8 cellular contexts compared by ENCODE assay signal in the genomic region with DNA sequence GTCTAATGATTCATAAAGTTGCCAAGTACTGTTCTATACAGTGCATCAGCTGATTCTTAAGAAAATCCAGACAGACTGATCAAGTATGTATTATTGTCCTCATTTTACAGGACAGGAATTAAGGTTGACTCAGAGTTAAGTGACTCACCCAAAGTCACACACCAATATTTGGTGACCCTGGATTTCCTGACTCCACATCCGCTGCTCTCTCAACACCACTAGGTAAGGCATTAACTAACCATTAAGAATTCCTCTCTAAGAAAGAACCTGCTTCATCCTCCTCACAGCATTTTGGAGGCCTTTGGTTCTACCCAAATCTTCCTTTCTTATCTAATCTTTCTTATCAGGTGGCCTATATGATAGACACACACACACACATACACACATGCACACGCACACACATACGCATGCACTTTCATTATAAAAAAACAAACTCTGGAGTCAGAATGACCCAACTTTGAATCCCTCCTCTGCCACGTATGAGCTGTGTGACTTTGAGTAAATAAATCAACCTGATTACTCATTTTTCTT.
DNase-seq lines count a peak whose midpoint lies in the region; ATAC-seq and TF ChIP-seq lines count a peak whose summit lies in the region.

No MANE protein-coding gene starts in this region.

- peak in 4 of 5 donors; percentile 23 to 83 (median 46) for DNase-seq in CD4-positive, alpha-beta memory T cell
- DNase-seq in activated CD4-positive, alpha-beta T cell treated with anti-CD3 and anti-CD28 coated beads, Interleukin-2, amount 10 ng/mL, durations not matched to agents 24 days and 14 days, result peak; percentile 68
- peak; percentile 51 for DNase-seq in hepatic stellate cell (ENCODE audit: low spot score)
- no peak for DNase-seq in NCI-H446 treated with DMSO at 0.1 percent for 48 hours (lab: John Stamatoyannopoulos, UW)
- no peak for DNase-seq in esophagus squamous epithelium (lab: John Stamatoyannopoulos, UW)

- H3K4me1 Mint-ChIP-seq in CD4-positive, alpha-beta memory T cell, result peaks cover 65 to 82% (median 74%) of the 10 kb centered on the region in 4 donors
- peaks cover 46% of the 10 kb centered on the region for H3K4me1 Mint-ChIP-seq in activated CD4-positive, alpha-beta T cell treated with anti-CD3 and anti-CD28 coated beads, Interleukin-2, amount 10 ng/mL, durations not matched to agents 24 days and 14 days

- H3K9me3 ChIP-seq in CD4-positive, alpha-beta memory T cell (ENCODE audit: control insufficient read depth in 1 of 2, low read length in 2 of 2), result no peaks in the 10 kb centered on the region
- no peaks in the 10 kb centered on the region for H3K9me3 ChIP-seq in esophagus squamous epithelium

- POLR2A ChIA-PET in CD4-positive, alpha-beta memory T cell (lab: Charles Lee; ENCODE audit: partially characterized antibody), result interaction anchor here (1.4 to 1.5 kb wide), 3 partner anchors 9 to 38 kb away, joined by 3 to 5 read pairs (median 4); no protein-coding TSS in a partner anchor

- peaks cover 0 to 6% (median 2%) of the 10 kb centered on the region in 8 donors for H3K9me3 Mint-ChIP-seq in CD4-positive, alpha-beta memory T cell
- H3K9me3 Mint-ChIP-seq in activated CD4-positive, alpha-beta T cell treated with anti-CD3 and anti-CD28 coated beads, Interleukin-2, amount 10 ng/mL, durations not matched to agents 24 days and 14 days, result peaks cover 3% of the 10 kb centered on the region

- no peaks in the 10 kb centered on the region for H3K36me3 ChIP-seq in CD4-positive, alpha-beta memory T cell (ENCODE audit: insufficient read depth, low read length)
- H3K36me3 ChIP-seq in esophagus squamous epithelium, result no peaks in the 10 kb centered on the region

- CTCF ChIA-PET in CD4-positive, alpha-beta memory T cell (lab: Charles Lee; ENCODE audit: partially characterized antibody), result interaction anchor here (0.6 to 2.6 kb wide), 5 partner anchors 9 to 47 kb away, joined by 3 to 15 read pairs (median 3); no protein-coding TSS in a partner anchor

- H3K4me3 Mint-ChIP-seq in CD4-positive, alpha-beta memory T cell, result peak overlapping the region in 6 of 8 donors; percentile 10 to 65 (median 44)
- no peak overlapping the region for H3K4me3 Mint-ChIP-seq in activated CD4-positive, alpha-beta T cell treated with anti-CD3 and anti-CD28 coated beads, Interleukin-2, amount 10 ng/mL, durations not matched to agents 24 days and 14 days

- H3K27ac ChIP-seq in CD4-positive, alpha-beta memory T cell (ENCODE audit: low read depth, low read length), result peak overlapping the region; percentile 16
- H3K27ac ChIP-seq in esophagus squamous epithelium, result no peak overlapping the region

- no peak for TF ChIP-seq POLR2A in esophagus squamous epithelium (IDR thresholded peaks at IDR 0.05)

- no peaks in the 10 kb centered on the region for H3K27me3 ChIP-seq in CD4-positive, alpha-beta memory T cell (ENCODE audit: insufficient read depth, low read length)
- H3K27me3 ChIP-seq in esophagus squamous epithelium, result no peaks in the 10 kb centered on the region

- TF ChIP-seq CTCF in esophagus squamous epithelium (IDR thresholded peaks at IDR 0.05), result no peak

- H3K27me3 Mint-ChIP-seq in CD4-positive, alpha-beta memory T cell, result no peaks in the 10 kb centered on the region
- no peaks in the 10 kb centered on the region for H3K27me3 Mint-ChIP-seq in activated CD4-positive, alpha-beta T cell treated with anti-CD3 and anti-CD28 coated beads, Interleukin-2, amount 10 ng/mL, durations not matched to agents 24 days and 14 days

- no peak overlapping the region for H3K4me3 ChIP-seq in CD4-positive, alpha-beta memory T cell (ENCODE audit: low read length in 2 of 2)
- H3K4me3 ChIP-seq in esophagus squamous epithelium, result no peak overlapping the region

- H3K36me3 Mint-ChIP-seq in CD4-positive, alpha-beta memory T cell, result peaks cover 23 to 42% of the 10 kb centered on the region in 2 donors
- H3K36me3 Mint-ChIP-seq in activated CD4-positive, alpha-beta T cell treated with anti-CD3 and anti-CD28 coated beads, Interleukin-2, amount 10 ng/mL, durations not matched to agents 24 days and 14 days (ENCODE audit: low read depth), result peaks cover 27% of the 10 kb centered on the region

- H3K27ac Mint-ChIP-seq in CD4-positive, alpha-beta memory T cell, result peak overlapping the region; percentile 70 to 91 (median 81)
- H3K27ac Mint-ChIP-seq in activated CD4-positive, alpha-beta T cell treated with anti-CD3 and anti-CD28 coated beads, Interleukin-2, amount 10 ng/mL, durations not matched to agents 24 days and 14 days, result peak overlapping the region; percentile 64

- peaks cover 69% of the 10 kb centered on the region for H3K4me1 ChIP-seq in CD4-positive, alpha-beta memory T cell (ENCODE audit: insufficient read depth, low read length)
- peaks cover 0 to 44% (median 12%) of the 10 kb centered on the region in 3 donors for H3K4me1 ChIP-seq in esophagus squamous epithelium

- intact Hi-C loops in CD4-positive, alpha-beta memory T cell (cut with micrococcal nuclease), result no loop called here
- intact Hi-C loops in activated CD4-positive, alpha-beta T cell treated with anti-CD3 and anti-CD28 coated beads, Interleukin-2, amount 10 ng/mL, durations not matched to agents 24 days and 14 days (cut with micrococcal nuclease), result loop anchor here (2.0 kb wide), 1 partner anchor 15 kb away; no protein-coding TSS in a partner anchor
- intact Hi-C loops in esophagus squamous epithelium (cut with DNase I), result no loop called here

- WGBS in esophagus squamous epithelium, 2 donors, result 62 to 64% methylated on average over 4 of the region's 4 CpGs

- ATAC-seq in HG02798 (IDR thresholded peaks at IDR 0.05; ENCODE audit: poor library complexity, unreplicated experiment), result peak; percentile 48
- no peak for ATAC-seq in HG03571 (IDR thresholded peaks at IDR 0.05; ENCODE audit: unreplicated experiment)
- ATAC-seq in GM21786 (IDR thresholded peaks at IDR 0.05; ENCODE audit: unreplicated experiment), result no peak

Comparison
In these comparisons a context has a peak if more than half of its experiments do, and no peak if none do; other contexts are left out.
1. DNase-seq: peak in CD4-positive, alpha-beta memory T cell (4 of 5), activated CD4-positive, alpha-beta T cell treated with anti-CD3 and anti-CD28 coated beads, Interleukin-2, amount 10 ng/mL, durations not matched to agents 24 days and 14 days (single experiment) and hepatic stellate cell (single experiment); none in NCI-H446 treated with DMSO at 0.1 percent for 48 hours (single experiment) and esophagus squamous epithelium (single experiment).